Comparison of ENCODE assay signal across 9 cellular contexts in genomic region chr4:147831452-147832192, GRCh38.
DNase-seq lines count a peak whose midpoint lies in the region; ATAC-seq and TF ChIP-seq lines count a peak whose summit lies in the region.
"Had no signal": no experiment of that assay in that cellular context is flagged by ENCODE, and none has a peak within 500 bp of the region (broad histone marks: within the 10 kb centered on the region; RNA-seq: fewer than 3 reads in every experiment).

No MANE protein-coding gene starts in this region.

- peaks cover 8 to 61% (median 45%) of the 10 kb centered on the region in 4 donors for H3K4me1 ChIP-seq in stomach

- TF ChIP-seq POLR2A in stomach (IDR thresholded peaks at IDR 0.05): no peak

- CTCF ChIA-PET in WTC11 (lab: Charles Lee): interaction anchor here (1.0 kb wide), 1 partner anchor 35 kb away, joined by 5 read pairs; no protein-coding TSS in a partner anchor

- no peaks in the 10 kb centered on the region for H3K9me3 Mint-ChIP-seq in WTC11

- no peak for TF ChIP-seq EP300 in stomach (IDR thresholded peaks at IDR 0.05)

- POLR2A ChIA-PET in WTC11 (lab: Charles Lee): no interaction called here

- WGBS in stomach, 5 donors: 49 to 58% (median 54%) methylated on average over 6 of the region's 6 CpGs

- no peaks in the 10 kb centered on the region for H3K36me3 ChIP-seq in stomach

- no peaks in the 10 kb centered on the region for H3K9me3 ChIP-seq in stomach

- peak overlapping the region; percentile 48 to 89 (median 81) for H3K27ac ChIP-seq in stomach

- ATAC-seq in WTC11 (no peak), HG03469 (IDR thresholded peaks at IDR 0.05; ENCODE audit: unreplicated experiment) (no peak)

- H3K4me3 ChIP-seq in HFF-Myc (replicated peaks; ENCODE audit: low read depth, low read length) (no peak overlapping the region), stomach (no peak overlapping the region)

- H3K27me3 ChIP-seq in stomach: no peaks in the 10 kb centered on the region

- TF ChIP-seq CTCF in HFF-Myc (IDR thresholded peaks at IDR 0.05; ENCODE audit: low read depth, low read length, missing control alignments) (no peak), WTC11 (IDR thresholded peaks at IDR 0.05) (no peak), stomach (IDR thresholded peaks at IDR 0.05) (no peak)

- no peak overlapping the region for H3K4me3 Mint-ChIP-seq in WTC11

- H3K4me1 Mint-ChIP-seq in WTC11: peaks cover 40% of the 10 kb centered on the region

- intact Hi-C loops in stomach (cut with DNase I; ENCODE audit: low total_unique reads): no loop called here

- no peaks in the 10 kb centered on the region for H3K27me3 Mint-ChIP-seq in WTC11 (ENCODE audit: low read depth)

- DNase-seq in HFF-Myc (ENCODE audit: extremely low read depth, low read depth) (peak; percentile 60), WTC11 (ENCODE audit: low spot score) (no peak), iris pigment epithelial cell (ENCODE audit: low read depth) (peak; percentile 86), stomach (no peak), NCI-H2227 (lab: John Stamatoyannopoulos, UW; ENCODE audit: unreplicated experiment) (no peak), T1000 (lab: John Stamatoyannopoulos, UW) (no peak), NCI-H82 (lab: John Stamatoyannopoulos, UW) (no peak)
- DNase-seq: activated CD4-positive, alpha-beta T cell treated with anti-CD3 and anti-CD28 coated beads, Interleukin-2, amount 50 U/mL, for 1 hour had no signal

- H3K36me3 Mint-ChIP-seq in WTC11: no peaks in the 10 kb centered on the region

- H3K27ac Mint-ChIP-seq in WTC11: 0 out of 2 replicates have a peak overlapping the region, but pooled peaks have one; percentile 62

TF ChIP-seq in WTC11, 78 proteins besides CTCF, POLR2A, EP300 and RAD21:
- TF ChIP-seq ATF3 (CRISPR knock-in tag; conservative IDR thresholded peaks at IDR 0.05): no peak
- no peak for TF ChIP-seq USF2 (CRISPR knock-in tag; IDR thresholded peaks at IDR 0.05)
- no peak for TF ChIP-seq GRHL2 (CRISPR knock-in tag; IDR thresholded peaks at IDR 0.05; ENCODE audit: insufficient replicate concordance, severe bottlenecking)
- TF ChIP-seq FOXP1 (CRISPR knock-in tag; IDR thresholded peaks at IDR 0.05; ENCODE audit: borderline replicate concordance): no peak
- TF ChIP-seq ZNF532 (CRISPR knock-in tag; IDR thresholded peaks at IDR 0.05; ENCODE audit: borderline replicate concordance): no peak
- no peak for TF ChIP-seq ZNF396 (CRISPR knock-in tag; IDR thresholded peaks at IDR 0.05; ENCODE audit: borderline replicate concordance)
- no peak for TF ChIP-seq SMAD4 (CRISPR knock-in tag; IDR thresholded peaks at IDR 0.05)
- no peak for TF ChIP-seq JUN (CRISPR knock-in tag; IDR thresholded peaks at IDR 0.05)
- TF ChIP-seq GTF2I (CRISPR knock-in tag; conservative IDR thresholded peaks at IDR 0.05): no peak
- TF ChIP-seq MXD4 (CRISPR knock-in tag; IDR thresholded peaks at IDR 0.05; ENCODE audit: borderline replicate concordance): no peak
- no peak for TF ChIP-seq TEAD4 (CRISPR knock-in tag; IDR thresholded peaks at IDR 0.05)
- no peak for TF ChIP-seq MAX (CRISPR knock-in tag; IDR thresholded peaks at IDR 0.05)

Comparison
In these comparisons a context has a peak if more than half of its experiments do, and no peak if none do; other contexts are left out.
1. DNase-seq: peak in HFF-Myc (single experiment) and iris pigment epithelial cell (single experiment); none in WTC11 (single experiment), stomach (single experiment), NCI-H2227 (single experiment), T1000 (single experiment) and NCI-H82 (single experiment).